8 cellular contexts compared by ENCODE assay signal in the genomic region with DNA sequence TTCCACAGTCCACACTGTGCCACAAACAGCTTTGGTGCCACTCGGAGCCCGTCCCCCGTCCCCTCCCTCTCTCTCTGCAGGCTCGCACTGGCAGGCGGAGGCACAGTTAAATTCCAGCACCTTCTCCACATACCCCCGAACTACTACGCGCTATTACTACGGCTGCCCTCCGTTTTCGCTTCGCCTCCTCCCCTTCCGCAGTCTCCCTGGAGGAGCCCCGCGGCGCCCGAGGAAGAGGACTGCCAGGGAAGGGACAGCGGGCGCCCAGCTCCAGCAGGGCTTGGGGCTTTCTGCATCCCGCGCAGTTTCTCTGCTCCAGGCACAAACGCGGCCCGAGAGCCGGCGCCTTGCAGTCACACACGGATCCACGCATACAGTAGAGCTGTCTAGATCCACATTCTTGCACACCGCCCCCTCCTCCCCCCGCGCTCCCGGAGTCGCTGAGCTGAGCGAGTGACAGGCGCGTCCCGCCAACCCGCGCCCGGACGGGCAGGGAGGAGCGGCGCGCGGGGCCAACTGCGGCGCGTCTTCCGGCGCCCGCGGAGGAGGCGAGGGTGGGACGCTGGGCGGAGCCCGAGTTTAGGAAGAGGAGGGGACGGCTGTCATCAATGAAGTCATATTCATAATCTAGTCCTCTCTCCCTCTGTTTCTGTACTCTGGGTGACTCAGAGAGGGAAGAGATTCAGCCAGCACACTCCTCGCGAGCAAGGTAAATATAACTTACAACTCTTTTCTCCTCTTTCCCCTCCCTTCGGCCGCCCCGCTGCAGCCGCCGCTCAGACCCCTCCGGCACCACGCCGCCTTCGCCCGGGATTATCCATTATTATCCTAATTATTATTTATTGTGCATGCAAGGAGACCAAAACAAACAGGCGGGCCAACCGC. TPM values are rescaled to one million over a fixed set of nuclear protein-coding genes. Genes with fewer than 3 reads are reported as not detected.
A peak's percentile ranks its signal among the peaks of the same experiment; 100 is the strongest.
DNase-seq lines count a peak whose midpoint lies in the region; ATAC-seq, FAIRE-seq and TF ChIP-seq lines count a peak whose summit lies in the region.

Gene SMARCA2, plus strand, starts transcription at position 652 of the 885 bp plus-strand sequence. CDS start 13,676 bp downstream, outside the sequence.

- H3K4me1 ChIP-seq in H1 (replicated peaks in 1 of 4; ENCODE audit: control insufficient read depth in 3 of 4, insufficient read depth in 4 of 4, low read length in 3 of 4), result peaks cover 5 to 11% (median 6%) of the 10 kb centered on the region in 4 experiments; a peak in 6 of 7 replicates
- peaks cover 2% of the 10 kb centered on the region for H3K4me1 ChIP-seq in mesendoderm (ENCODE audit: control insufficient read depth, low read depth, low read length)

- peak within 1 kb of the TSS; percentile 0; the same call in 1 of the 2 replicates for H2AFZ ChIP-seq in H1 (ENCODE audit: low read length)

- H3K14ac ChIP-seq in H1 (ENCODE audit: insufficient read length), result no peak within 1 kb of the TSS

- no peak within 1 kb of the TSS for H2BK20ac ChIP-seq in H1 (ENCODE audit: low read length)

- peaks cover 0 to 5% of the 10 kb centered on the region in 2 experiments for H4K20me1 ChIP-seq in H1 (replicated peaks in 1 of 2; ENCODE audit: control insufficient read depth in 1 of 2, insufficient read depth in 2 of 2, low read length in 2 of 2)

- H4K8ac ChIP-seq in H1 (ENCODE audit: extremely low read depth, insufficient read depth, low read length) (peak within 1 kb of the TSS; percentile 18; the same call in 1 of the 2 replicates), mesendoderm (ENCODE audit: low read depth, low read length) (no peak within 1 kb of the TSS)

- no peaks in the 10 kb centered on the region for H3K9me3 ChIP-seq in H1 (ENCODE audit: insufficient read depth in 2 of 2, low read depth in 1 of 2, low read length in 1 of 2)

- H3K36me3 ChIP-seq in H1 (ENCODE audit: control insufficient read depth in 2 of 4, insufficient read depth in 4 of 4, low read length in 3 of 4) (no peaks in the 10 kb centered on the region), mesendoderm (ENCODE audit: control insufficient read depth, insufficient read depth, low read length) (no peaks in the 10 kb centered on the region)

- H3K27ac ChIP-seq in H1 (ENCODE audit: low read depth, low read length), result no peak within 1 kb of the TSS
- no peak within 1 kb of the TSS for H3K27ac ChIP-seq in mesendoderm (ENCODE audit: low read depth, low read length)

- H3K4ac ChIP-seq in H1 (replicated peaks; ENCODE audit: insufficient read length, low read depth, low read length) (no peak within 1 kb of the TSS), mesendoderm (ENCODE audit: low read depth, low read length) (no peak within 1 kb of the TSS)

- POLR2A ChIA-PET in H1 (lab: Charles Lee; ENCODE audit: partially characterized antibody), result interaction anchor here (0.6 to 1.9 kb wide), 6 partner anchors 12 to 72 kb away, joined by 3 to 7 read pairs (median 4); no protein-coding TSS in a partner anchor

- H3K18ac ChIP-seq in H1 (ENCODE audit: extremely low read depth, low read length) (no peak within 1 kb of the TSS), mesendoderm (ENCODE audit: low read length) (no peak within 1 kb of the TSS)

- peaks cover 17% of the 10 kb centered on the region for H3K27me3 Mint-ChIP-seq in activated CD8-positive, alpha-beta memory T cell treated with anti-CD3 and anti-CD28 coated beads, Interleukin-2, amount 10 ng/mL, durations not matched to agents 7 days and 5 days

- H3K4me3 Mint-ChIP-seq in activated CD8-positive, alpha-beta memory T cell treated with anti-CD3 and anti-CD28 coated beads, Interleukin-2, amount 10 ng/mL, durations not matched to agents 7 days and 5 days, result peak within 1 kb of the TSS; percentile 97

- TF ChIP-seq RAD21 in H1 (IDR thresholded peaks at IDR 0.05 in 1 of 2, conservative IDR thresholded peaks at IDR 0.05 in 1 of 2; ENCODE audit: low read depth in 2 of 2, low read length in 2 of 2), result no peak

- no peak for FAIRE-seq in H1 (lab: Jason Lieb, UNC)

- 0 out of 2 replicates have a peak within 1 kb of the TSS, but pooled peaks have one; percentile 44 for H2BK5ac ChIP-seq in H1 (ENCODE audit: low read depth, low read length)
- no peak within 1 kb of the TSS for H2BK5ac ChIP-seq in mesendoderm (ENCODE audit: low read length)

- peak within 1 kb of the TSS in 1 of 4 experiments; percentile 13; a peak in 1 of 7 replicates for H3K9ac ChIP-seq in H1 (replicated peaks in 1 of 4; ENCODE audit: extremely low read depth in 1 of 4, low read depth in 3 of 4, low read length in 3 of 4)
- H3K9ac ChIP-seq in mesendoderm (ENCODE audit: low read length), result peak within 1 kb of the TSS; percentile 76

- no peak within 1 kb of the TSS for H2AK5ac ChIP-seq in H1 (ENCODE audit: low read depth, low read length)
- H2AK5ac ChIP-seq in mesendoderm (ENCODE audit: low read length), result no peak within 1 kb of the TSS

- H3K4me2 ChIP-seq in H1 (ENCODE audit: insufficient read depth in 1 of 2, low read depth in 2 of 2, low read length in 2 of 2) (peak within 1 kb of the TSS; percentile 91 to 98), mesendoderm (ENCODE audit: low read length) (peak within 1 kb of the TSS; percentile 99)

- no peak within 1 kb of the TSS for H2BK15ac ChIP-seq in H1 (ENCODE audit: low read length)
- no peak within 1 kb of the TSS for H2BK15ac ChIP-seq in mesendoderm (replicated peaks; ENCODE audit: low read depth)

- no peak within 1 kb of the TSS for H2BK12ac ChIP-seq in H1 (ENCODE audit: low read depth, low read length)

- H3K27me3 ChIP-seq in H1 (replicated peaks in 1 of 4; ENCODE audit: control insufficient read depth in 3 of 4, extremely low read depth in 1 of 4, insufficient read depth in 3 of 4, low read length in 3 of 4) (peaks cover 5 to 51% (median 40%) of the 10 kb centered on the region in 4 experiments), mesendoderm (ENCODE audit: insufficient read depth, low read length, poor library complexity) (peaks cover 14% of the 10 kb centered on the region)

- H3K79me2 ChIP-seq in H1 (ENCODE audit: control insufficient read depth in 1 of 2, insufficient read depth in 2 of 2, low read length in 2 of 2), result no peaks in the 10 kb centered on the region
- no peaks in the 10 kb centered on the region for H3K79me2 ChIP-seq in mesendoderm (ENCODE audit: control insufficient read depth, insufficient read depth, low read length)

- peak within 1 kb of the TSS; percentile 99 for H3K27ac Mint-ChIP-seq in activated CD8-positive, alpha-beta memory T cell treated with anti-CD3 and anti-CD28 coated beads, Interleukin-2, amount 10 ng/mL, durations not matched to agents 7 days and 5 days

- 1% methylated on average over 67 of the region's 71 CpGs; no CpG with 5 or more reads in 1 of the 2 experiments for WGBS in H1 (ENCODE audit: extremely low coverage in 1 of 2, insufficient coverage in 1 of 2, insufficient read length in 1 of 2, insufficient replicate concordance in 2 of 2, low coverage in 1 of 2, low lambda C conversion rate in 2 of 2, missing lambda C conversion rate in 1 of 2), 2 experiments
- WGBS in mesendoderm (ENCODE audit: extremely low coverage, insufficient coverage, low lambda C conversion rate), result no CpG with 5 or more reads among the region's 71 CpGs

- H2BK120ac ChIP-seq in H1 (replicated peaks; ENCODE audit: low read depth, low read length), result no peak within 1 kb of the TSS
- no peak within 1 kb of the TSS for H2BK120ac ChIP-seq in mesendoderm (ENCODE audit: low read depth, low read length)

- H3K23ac ChIP-seq in H1 (ENCODE audit: insufficient read length), result no peak within 1 kb of the TSS
- no peak within 1 kb of the TSS for H3K23ac ChIP-seq in mesendoderm (ENCODE audit: low read length)

- peaks cover 38% of the 10 kb centered on the region for H3K23me2 ChIP-seq in H1 (ENCODE audit: low read depth, low read length)

- H3K36me3 Mint-ChIP-seq in activated CD8-positive, alpha-beta memory T cell treated with anti-CD3 and anti-CD28 coated beads, Interleukin-2, amount 10 ng/mL, durations not matched to agents 7 days and 5 days, result peaks cover 7% of the 10 kb centered on the region

- CTCF ChIA-PET in activated CD8-positive, alpha-beta memory T cell treated with anti-CD3 and anti-CD28 coated beads, Interleukin-2, amount 10 ng/mL, durations not matched to agents 7 days and 5 days (lab: Charles Lee), result interaction anchor here (1.5 to 3.5 kb wide), 3 partner anchors 40 to 829 kb away, joined by 3 to 13 read pairs (median 4); partner anchors contain the start of gene PUM3
- CTCF ChIA-PET in H1 (lab: Charles Lee; ENCODE audit: partially characterized antibody), result interaction anchor here (0.7 to 1.2 kb wide), 2 partner anchors 13 to 64 kb away, joined by 3 to 4 read pairs; no protein-coding TSS in a partner anchor

- DNase-seq in COR-L47 (lab: John Stamatoyannopoulos, UW) (peak; percentile 92), HT1080 (ENCODE audit: low read depth) (peak; percentile 98), NOMO-1 treated with dmso at 0.1 percent for 144 hours (lab: John Stamatoyannopoulos, UW; ENCODE audit: unreplicated experiment) (peak; percentile 83), H1 (ENCODE audit: low read depth in 1 of 2, low spot score in 2 of 2) (peak in 1 of 2 experiments; percentile 88), mesendoderm (peak; percentile 94)
- peak; percentile 98 for DNase-seq in activated CD8-positive, alpha-beta memory T cell treated with anti-CD3 and anti-CD28 coated beads, Interleukin-2, amount 10 ng/mL, durations not matched to agents 7 days and 5 days
- DNase-seq in stimulated activated CD8-positive, alpha-beta memory T cell treated with anti-CD3 and anti-CD28 coated beads, Interleukin-12 subunit alpha, Interleukin-12 subunit beta, amount 100 ng/mL, for 4 hours (ENCODE audit: low read depth), result peak; percentile 97

- ATAC-seq in GM21367 (IDR thresholded peaks at IDR 0.05; ENCODE audit: unreplicated experiment), result peak; percentile 68
- peak; percentile 87 for ATAC-seq in activated CD8-positive, alpha-beta memory T cell treated with anti-CD3 and anti-CD28 coated beads, Interleukin-2, amount 10 ng/mL, durations not matched to agents 7 days and 5 days

- H3K56ac ChIP-seq in H1 (replicated peaks; ENCODE audit: insufficient read length, low read depth, low read length), result no peak within 1 kb of the TSS
- peak within 1 kb of the TSS; percentile 82 for H3K56ac ChIP-seq in mesendoderm (ENCODE audit: low read length)

- H4K5ac ChIP-seq in H1 (ENCODE audit: insufficient read length, low read depth, low read length) (no peak within 1 kb of the TSS), mesendoderm (ENCODE audit: low read length) (no peak within 1 kb of the TSS)

- H3K4me1 Mint-ChIP-seq in activated CD8-positive, alpha-beta memory T cell treated with anti-CD3 and anti-CD28 coated beads, Interleukin-2, amount 10 ng/mL, durations not matched to agents 7 days and 5 days, result peaks cover 37% of the 10 kb centered on the region

- H4K91ac ChIP-seq in H1 (replicated peaks; ENCODE audit: insufficient read length, low read length), result no peak within 1 kb of the TSS

- H3K4me3 ChIP-seq in H1 (ENCODE audit: extremely low read depth in 1 of 4, insufficient read depth in 2 of 4, low read depth in 3 of 4, low read length in 4 of 4) (peak within 1 kb of the TSS; percentile 54 to 84 (median 72)), mesendoderm (ENCODE audit: low read length) (peak within 1 kb of the TSS; percentile 82)

- no peaks in the 10 kb centered on the region for H3K79me1 ChIP-seq in H1 (ENCODE audit: low read depth, low read length)
- H3K79me1 ChIP-seq in mesendoderm (ENCODE audit: low read length), result no peaks in the 10 kb centered on the region

- H3K9me3 Mint-ChIP-seq in activated CD8-positive, alpha-beta memory T cell treated with anti-CD3 and anti-CD28 coated beads, Interleukin-2, amount 10 ng/mL, durations not matched to agents 7 days and 5 days (ENCODE audit: low read depth), result no peaks in the 10 kb centered on the region

- TF ChIP-seq EP300 in H1 (IDR thresholded peaks at IDR 0.05; ENCODE audit: borderline replicate concordance in 1 of 2, low read depth in 2 of 2, low read length in 2 of 2), result no peak

- TF ChIP-seq CTCF in H1 (IDR thresholded peaks at IDR 0.05; ENCODE audit: control extremely low read depth in 1 of 3, insufficient read depth in 1 of 3, low read depth in 1 of 3, low read length in 3 of 3), result no peak

- no peak for TF ChIP-seq POLR2A in H1 (IDR thresholded peaks at IDR 0.05; ENCODE audit: control extremely low read depth in 1 of 2, low read depth in 2 of 2, low read length in 2 of 2)

RNA-seq across cellular contexts. Expression of gene SMARCA2, which starts in this region (rescaled TPM):
- total RNA-seq in HT1080 (2014; rRNA removed; shearing (Covaris generic)), result 26.8 and 32.6 TPM in 2 replicates
- 19.8 and 25.7 TPM in 2 replicates for polyA plus RNA-seq in HT1080 (2015; cell fraction: cytosol; rRNA removed)
- 46.2 and 50.6 TPM in 2 replicates for polyA plus RNA-seq in HT1080 (2015; cell fraction: nucleus; rRNA removed)
- total RNA-seq in activated CD8-positive, alpha-beta memory T cell treated with anti-CD3 and anti-CD28 coated beads, Interleukin-2, amount 10 ng/mL, durations not matched to agents 7 days and 5 days, result 100 to 1,000 TPM; 168 to 188 TPM
- total RNA-seq in H1 (2021; fragmentation: NEBNext Ultra II Directional; extraction: Animal tissue kit (Norgen Biotek cat#: 25700)), result 21.7 and 22.3 TPM in 2 replicates
- polyA plus RNA-seq in H1 (2011; rRNA removed), result 6.3 and 12.5 TPM in 2 replicates
- 11.2 TPM for polyA plus RNA-seq in H1 (2011; cell fraction: cytosol; rRNA removed)
- polyA plus RNA-seq in H1 (2011; cell fraction: nucleus; rRNA removed), result 19.0 TPM
- polyA plus RNA-seq in H1 (2012, experiment 1 of 2), result 6.6 to 11.1 TPM (median 7.8 TPM) in 4 replicates
- polyA plus RNA-seq in H1 (2012, experiment 2 of 2), result 0.94 TPM
- 6.7 TPM for polyA plus RNA-seq in H1 (2013, experiment 1 of 2)
- polyA plus RNA-seq in H1 (2013, experiment 2 of 2), result 6.6 TPM
- 18.7 and 32.7 TPM in 2 replicates for polyA minus RNA-seq in H1 (2011; rRNA and poly(A)+ RNA removed)
- polyA minus RNA-seq in H1 (2011; cell fraction: cytosol; rRNA and poly(A)+ RNA removed), result 20.0 TPM
- polyA minus RNA-seq in H1 (2011; cell fraction: nucleus; rRNA and poly(A)+ RNA removed), result 37.5 TPM
- polyA plus RNA-seq in mesendoderm (2013, experiment 1 of 2), result 4.8 TPM
- 5.1 TPM for polyA plus RNA-seq in mesendoderm (2013, experiment 2 of 2)
